Comparison of ENCODE assay signal across 8 cellular contexts in genomic region chr16:10552998-10553491, GRCh38. TPM values are rescaled to one million over a fixed set of nuclear protein-coding genes. Genes with fewer than 3 reads are reported as not detected.
A peak's percentile ranks its signal among the peaks of the same experiment; 100 is the strongest.
DNase-seq lines count a peak whose midpoint lies in the region; ATAC-seq and TF ChIP-seq lines count a peak whose summit lies in the region.

No MANE protein-coding gene starts in this region.

- WGBS in hepatocyte (ENCODE audit: low lambda C conversion rate, missing lambda C conversion rate) = 90% methylated on average over 19 of the region's 19 CpGs

- H4K20me1 ChIP-seq in DOHH2 (ENCODE audit: control insufficient read depth, insufficient read depth, low read depth, low read length) (no peaks in the 10 kb centered on the region), hepatocyte (ENCODE audit: insufficient read depth, poor library complexity, severe bottlenecking) (no peaks in the 10 kb centered on the region)

- H3K9me3 ChIP-seq in DOHH2 (ENCODE audit: control insufficient read depth, insufficient read depth, low read length) (peaks cover 4% of the 10 kb centered on the region), hepatocyte (ENCODE audit: low read depth) (no peaks in the 10 kb centered on the region)

- no peak for TF ChIP-seq CTCF in DOHH2 (IDR thresholded peaks at IDR 0.05; ENCODE audit: low read depth, low read length, poor library complexity, severe bottlenecking)
- no peak for TF ChIP-seq CTCF in hepatocyte (IDR thresholded peaks at IDR 0.05; ENCODE audit: poor library complexity)

- peak; percentile 93 for ATAC-seq in GM21526 (IDR thresholded peaks at IDR 0.05; ENCODE audit: low FRiP score, unreplicated experiment)
- peak; percentile 91 to 97 for ATAC-seq in activated T-cell treated with anti-CD3 and anti-CD28 coated beads, Interleukin-2, amount 50 U/mL, for 72 hours (replicated peaks in 1 of 2)

- H3K9me2 ChIP-seq in DOHH2 (replicated peaks; ENCODE audit: control insufficient read depth, low read length) = no peaks in the 10 kb centered on the region
- no peaks in the 10 kb centered on the region for H3K9me2 ChIP-seq in hepatocyte (replicated peaks; ENCODE audit: insufficient read depth)

- H3K27ac Mint-ChIP-seq in activated T-cell treated with anti-CD3 and anti-CD28 coated beads, Interleukin-2, amount 50 U/mL, for 72 hours = peak overlapping the region; percentile 12
- H3K27ac Mint-ChIP-seq in immature natural killer cell = peak overlapping the region; percentile 20 to 89 (median 74)

- H3K27me3 ChIP-seq in DOHH2 (ENCODE audit: control insufficient read depth, low read length) (no peaks in the 10 kb centered on the region), hepatocyte (no peaks in the 10 kb centered on the region)

- no peaks in the 10 kb centered on the region for H3F3A ChIP-seq in DOHH2 (ENCODE audit: control insufficient read depth, insufficient read depth)

- peaks cover 0 to 1% of the 10 kb centered on the region in 2 donors for H3K9me3 Mint-ChIP-seq in activated T-cell treated with anti-CD3 and anti-CD28 coated beads, Interleukin-2, amount 50 U/mL, for 72 hours
- H3K9me3 Mint-ChIP-seq in immature natural killer cell = peaks cover 0 to 11% (median 0%) of the 10 kb centered on the region in 6 donors

- no peak overlapping the region for H3K27ac ChIP-seq in DOHH2 (ENCODE audit: low read depth, low read length)
- H3K27ac ChIP-seq in hepatocyte = no peak overlapping the region

- H3K36me3 ChIP-seq in DOHH2 (ENCODE audit: control insufficient read depth, low read length) = no peaks in the 10 kb centered on the region
- H3K36me3 ChIP-seq in hepatocyte (replicated peaks; ENCODE audit: insufficient read depth, low read depth) = no peaks in the 10 kb centered on the region

- peaks cover 14% of the 10 kb centered on the region for H3K4me1 Mint-ChIP-seq in activated T-cell treated with anti-CD3 and anti-CD28 coated beads, Interleukin-2, amount 50 U/mL, for 72 hours (ENCODE audit: low read depth)
- peaks cover 10 to 14% of the 10 kb centered on the region in 2 donors for H3K4me1 Mint-ChIP-seq in immature natural killer cell

- H2AFZ ChIP-seq in hepatocyte = no peak overlapping the region

- peaks cover 6% of the 10 kb centered on the region for H3K27me3 Mint-ChIP-seq in activated T-cell treated with anti-CD3 and anti-CD28 coated beads, Interleukin-2, amount 50 U/mL, for 72 hours (ENCODE audit: low read depth)
- H3K27me3 Mint-ChIP-seq in immature natural killer cell (ENCODE audit: low read depth in 3 of 3) = peaks cover 1 to 8% (median 3%) of the 10 kb centered on the region in 3 donors

- H3K79me2 ChIP-seq in DOHH2 (ENCODE audit: control insufficient read depth, low read length) (no peaks in the 10 kb centered on the region), hepatocyte (no peaks in the 10 kb centered on the region)

- H3K4me2 ChIP-seq in DOHH2 (ENCODE audit: low read length) (peak overlapping the region; percentile 69), hepatocyte (no peak overlapping the region)

- peak; percentile 56 for DNase-seq in NCI-H2227 (lab: John Stamatoyannopoulos, UW; ENCODE audit: unreplicated experiment)
- DNase-seq in activated T-cell treated with anti-CD3 and anti-CD28 coated beads, Interleukin-2, amount 50 U/mL, for 72 hours = peak; percentile 53 to 57
- peak; percentile 57 to 64 (median 61) for DNase-seq in immature natural killer cell
- DNase-seq in stimulated activated CD8-positive, alpha-beta memory T cell treated with anti-CD3 and anti-CD28 coated beads, Interleukin-7, amount 100 ng/mL, for 48 hours (ENCODE audit: extremely low read depth in 1 of 2, low read depth in 1 of 2) = peak; percentile 25 to 34
- DNase-seq in NK-92 (lab: John Stamatoyannopoulos, UW; ENCODE audit: unreplicated experiment) = no peak
- DNase-seq in hepatocyte (ENCODE audit: low spot score) = no peak

- H3K4me3 ChIP-seq in DOHH2 (ENCODE audit: low read length) (peak overlapping the region; percentile 71), hepatocyte (no peak overlapping the region)

- H3K4me1 ChIP-seq in DOHH2 (ENCODE audit: control insufficient read depth, low read length) (peaks cover 12% of the 10 kb centered on the region), hepatocyte (ENCODE audit: insufficient read depth) (no peaks in the 10 kb centered on the region)

- H3K36me3 Mint-ChIP-seq in activated T-cell treated with anti-CD3 and anti-CD28 coated beads, Interleukin-2, amount 50 U/mL, for 72 hours (ENCODE audit: insufficient read depth in 2 of 2) = no peaks in the 10 kb centered on the region
- peaks cover 0 to 7% (median 0%) of the 10 kb centered on the region in 3 donors for H3K36me3 Mint-ChIP-seq in immature natural killer cell

- peak overlapping the region; percentile 75 to 82 for H3K4me3 Mint-ChIP-seq in activated T-cell treated with anti-CD3 and anti-CD28 coated beads, Interleukin-2, amount 50 U/mL, for 72 hours
- peak overlapping the region; percentile 87 to 100 (median 90) for H3K4me3 Mint-ChIP-seq in immature natural killer cell

RNA-seq across cellular contexts. Expression of gene EMP2, which starts 27.4 kb away (rescaled TPM):
- under 1 TPM in 1 of 2 donors, not detected in 1; 0.07 TPM for total RNA-seq in activated T-cell treated with anti-CD3 and anti-CD28 coated beads, Interleukin-2, amount 50 U/mL, for 72 hours
- polyA plus RNA-seq in immature natural killer cell (not detected), hepatocyte (93.4 and 147 TPM in 2 replicates)
- 23.4 and 29.1 TPM in 2 replicates for total RNA-seq in hepatocyte

Comparison
In these comparisons a context has a peak if more than half of its experiments do, and no peak if none do; other contexts are left out.
1. DNase-seq: peak in NCI-H2227 (single experiment), activated T-cell treated with anti-CD3 and anti-CD28 coated beads, Interleukin-2, amount 50 U/mL, for 72 hours (2 of 2), immature natural killer cell (3 of 3) and stimulated activated CD8-positive, alpha-beta memory T cell treated with anti-CD3 and anti-CD28 coated beads, Interleukin-7, amount 100 ng/mL, for 48 hours (2 of 2); none in NK-92 (single experiment) and hepatocyte (single experiment).
2. RNA of gene EMP2, which starts 27.4 kb away (total RNA-seq): 23.4 to 29.1 TPM in hepatocyte; 0.07 TPM in activated T-cell treated with anti-CD3 and anti-CD28 coated beads, Interleukin-2, amount 50 U/mL, for 72 hours; every median in the first group is over 10 times any median in the second.